In genomic region chr10:96456296-96456840, GRCh38 we compare ENCODE assay signal across 16 cellular contexts. TPM values are rescaled to one million over a fixed set of nuclear protein-coding genes. Genes with fewer than 3 reads are reported as not detected.
DNase-seq lines count a peak whose midpoint lies in the region; ATAC-seq and TF ChIP-seq lines count a peak whose summit lies in the region.
"Had no signal": no experiment of that assay in that cellular context is flagged by ENCODE, and none has a peak within 500 bp of the region (broad histone marks: within the 10 kb centered on the region; RNA-seq: fewer than 3 reads in every experiment).

No MANE protein-coding gene starts in this region.

- DNase-seq in IMR-90 (no peak), islet precursor cell (peak; percentile 53), posterior cingulate gyrus (no peak), cortex of kidney (lab: John Stamatoyannopoulos, UW) (no peak), tibial artery (no peak)
- DNase-seq: ACHN; BE2C; Calu3; CD4-positive, alpha-beta memory T cell; DMS79 treated with DMSO at 0.1 percent for 48 hours; GM23248; HCEC 1CT had no signal

- TF ChIP-seq CTCF in IMR-90 (conservative IDR thresholded peaks at IDR 0.05; ENCODE audit: low read depth, low read length) (no peak), tibial artery (IDR thresholded peaks at IDR 0.05) (no peak)

- no peak overlapping the region for H2BK120ac ChIP-seq in IMR-90 (ENCODE audit: low read depth, low read length)

- H3K4me2 ChIP-seq in BLaER1 treated with 17β-estradiol and CSF1 and Interleukin-3, amounts not matched to agents 10 nM and 100 nM, result peak overlapping the region in 8 of 11 experiments; percentile 32 to 81 (median 72); a peak in 16 of 22 replicates
- no peak overlapping the region for H3K4me2 ChIP-seq in IMR-90 (ENCODE audit: low read depth, low read length)

- no peak overlapping the region for H2BK15ac ChIP-seq in IMR-90 (ENCODE audit: low read depth, low read length)

- no peak overlapping the region for H2BK5ac ChIP-seq in IMR-90 (ENCODE audit: low read depth, low read length, poor library complexity, severe bottlenecking)

- in situ Hi-C loops in IMR-90 (cut with MboI; ENCODE audit: low sequenced_read_pairs), result no loop called here

- H3K23ac ChIP-seq in IMR-90 (ENCODE audit: low read depth, low read length), result no peak overlapping the region

- dilution Hi-C loops in IMR-90 (cut with HindIII; ENCODE audit: low sequenced_read_pairs, unreplicated experiment), result no loop called here

- no peak for ATAC-seq in IMR-90 (ENCODE audit: low read depth)
- ATAC-seq: GM12878 had no signal

- H3K4me1 ChIP-seq in BLaER1 treated with 17β-estradiol and CSF1 and Interleukin-3, amounts not matched to agents 10 nM and 100 nM, result peaks cover 3 to 23% (median 20%) of the 10 kb centered on the region in 10 experiments; a peak in 16 of 20 replicates
- no peaks in the 10 kb centered on the region for H3K4me1 ChIP-seq in IMR-90 (ENCODE audit: control insufficient read depth, insufficient read depth, low read length)
- no peaks in the 10 kb centered on the region for H3K4me1 ChIP-seq in tibial artery
- H3K4me1 ChIP-seq: BE2C had no signal

- CTCF ChIA-PET in IMR-90 (lab: Yijun Ruan, JAX), result no interaction called here

- H3K14ac ChIP-seq in IMR-90 (replicated peaks; ENCODE audit: low read depth, low read length), result no peak overlapping the region

- H3K27me3 ChIP-seq in BLaER1 treated with 17β-estradiol and CSF1 and Interleukin-3, amounts not matched to agents 10 nM and 100 nM, result no peaks in the 10 kb centered on the region
- H3K27me3 ChIP-seq in IMR-90 (ENCODE audit: control insufficient read depth, insufficient read depth, low read length), result peaks cover 1% of the 10 kb centered on the region; the same call in 1 of the 2 replicates
- peaks cover 0 to 13% of the 10 kb centered on the region in 2 donors for H3K27me3 ChIP-seq in tibial artery
- H3K27me3 ChIP-seq: BE2C had no signal

- no peak overlapping the region for H4K91ac ChIP-seq in IMR-90 (ENCODE audit: insufficient read depth, low read depth, low read length)

- BruUV-seq in IMR-90 (replicated peaks; lab: Mats Ljungman, UMichigan), result no TSS peak

- TF ChIP-seq RAD21 in IMR-90 (IDR thresholded peaks at IDR 0.05; ENCODE audit: low read length), result no peak

- H2AK5ac ChIP-seq in IMR-90 (ENCODE audit: low read depth, low read length), result no peak overlapping the region

- no peaks in the 10 kb centered on the region for H3K79me1 ChIP-seq in IMR-90 (ENCODE audit: low read depth in 1 of 2, low read length in 2 of 2)

- intact Hi-C loops in IMR-90 (cut with micrococcal nuclease) (no loop called here), posterior cingulate gyrus (cut with DNase I) (no loop called here), tibial artery (cut with DNase I; ENCODE audit: low total_unique reads) (no loop called here)

- peak overlapping the region; percentile 45 for H2AK9ac ChIP-seq in IMR-90 (replicated peaks; ENCODE audit: low read depth, low read length, poor library complexity)

- no peaks in the 10 kb centered on the region for H4K20me1 ChIP-seq in BLaER1 treated with 17β-estradiol and CSF1 and Interleukin-3, amounts not matched to agents 10 nM and 100 nM
- H4K20me1 ChIP-seq in IMR-90 (ENCODE audit: insufficient read depth, low read length), result no peaks in the 10 kb centered on the region

- H3K9me3 ChIP-seq in BLaER1 treated with 17β-estradiol and CSF1 and Interleukin-3, amounts not matched to agents 10 nM and 100 nM (replicated peaks in 1 of 11), result peaks cover 9 to 19% (median 13%) of the 10 kb centered on the region in 11 experiments
- H3K9me3 ChIP-seq in IMR-90 (ENCODE audit: control insufficient read depth, insufficient read depth, low read length) (no peaks in the 10 kb centered on the region), tibial artery (no peaks in the 10 kb centered on the region)
- H3K9me3 ChIP-seq: BE2C had no signal

- WGBS in IMR-90 (ENCODE audit: extremely low coverage in 2 of 2, insufficient read length in 1 of 2), 2 experiments, result 80% methylated on average over 1 of the region's 5 CpGs; no CpG with 5 or more reads in 1 of the 2 experiments

- TF ChIP-seq POLR2A in IMR-90 (IDR thresholded peaks at IDR 0.05; ENCODE audit: low read depth, low read length), result no peak

- H3K4ac ChIP-seq in IMR-90 (ENCODE audit: low read depth, low read length), result no peak overlapping the region

- no peak overlapping the region for H3K9ac ChIP-seq in BLaER1 treated with 17β-estradiol and CSF1 and Interleukin-3, amounts not matched to agents 10 nM and 100 nM
- no peak overlapping the region for H3K9ac ChIP-seq in IMR-90 (ENCODE audit: low read depth, low read length)
- H3K9ac ChIP-seq: GM23248 had no signal

- H4K5ac ChIP-seq in IMR-90 (ENCODE audit: low read depth, low read length), result no peak overlapping the region

- no peak overlapping the region for H4K8ac ChIP-seq in IMR-90 (ENCODE audit: low read depth in 2 of 2, low read length in 2 of 2)

- no peak overlapping the region for H3K27ac ChIP-seq in BLaER1 treated with 17β-estradiol and CSF1 and Interleukin-3, amounts not matched to agents 10 nM and 100 nM
- no peak overlapping the region for H3K27ac ChIP-seq in IMR-90 (ENCODE audit: insufficient read depth, low read length)
- H3K27ac ChIP-seq in tibial artery, result no peak overlapping the region
- H3K27ac ChIP-seq: GM23248 had no signal

- POLR2A ChIA-PET in IMR-90 (lab: Charles Lee; ENCODE audit: unreplicated experiment), result no interaction called here

- no peaks in the 10 kb centered on the region for H3K36me3 ChIP-seq in BLaER1 treated with 17β-estradiol and CSF1 and Interleukin-3, amounts not matched to agents 10 nM and 100 nM
- H3K36me3 ChIP-seq in IMR-90 (ENCODE audit: control insufficient read depth, insufficient read depth, low read length), result no peaks in the 10 kb centered on the region
- no peaks in the 10 kb centered on the region for H3K36me3 ChIP-seq in tibial artery
- H3K36me3 ChIP-seq: BE2C had no signal

- no peak overlapping the region for H3K18ac ChIP-seq in IMR-90 (ENCODE audit: low read depth, low read length)

- no peak overlapping the region for H2BK20ac ChIP-seq in IMR-90 (ENCODE audit: low read depth, low read length)

- H2AFZ ChIP-seq in IMR-90 (replicated peaks; ENCODE audit: low read length, poor library complexity), result no peak overlapping the region
- H2AFZ ChIP-seq: GM23248 had no signal

- no peaks in the 10 kb centered on the region for H3K9me1 ChIP-seq in IMR-90 (ENCODE audit: insufficient read depth, low read length)

- H3K56ac ChIP-seq in IMR-90 (ENCODE audit: extremely low read depth, insufficient read depth, low read length), result no peak overlapping the region

- H3K4me3 ChIP-seq in BLaER1 treated with 17β-estradiol and CSF1 and Interleukin-3, amounts not matched to agents 10 nM and 100 nM, result no peak overlapping the region
- H3K4me3 ChIP-seq in IMR-90 (ENCODE audit: insufficient read depth, low read depth, low read length) (no peak overlapping the region), tibial artery (no peak overlapping the region)
- H3K4me3 ChIP-seq: GM12878, GM23248 had no signal

TF ChIP-seq in IMR-90, 13 proteins besides CTCF, POLR2A, EP300 and RAD21:
- TF ChIP-seq SMC3 (IDR thresholded peaks at IDR 0.05; ENCODE audit: low read depth, low read length), result no peak
- TF ChIP-seq, protein P1, sequence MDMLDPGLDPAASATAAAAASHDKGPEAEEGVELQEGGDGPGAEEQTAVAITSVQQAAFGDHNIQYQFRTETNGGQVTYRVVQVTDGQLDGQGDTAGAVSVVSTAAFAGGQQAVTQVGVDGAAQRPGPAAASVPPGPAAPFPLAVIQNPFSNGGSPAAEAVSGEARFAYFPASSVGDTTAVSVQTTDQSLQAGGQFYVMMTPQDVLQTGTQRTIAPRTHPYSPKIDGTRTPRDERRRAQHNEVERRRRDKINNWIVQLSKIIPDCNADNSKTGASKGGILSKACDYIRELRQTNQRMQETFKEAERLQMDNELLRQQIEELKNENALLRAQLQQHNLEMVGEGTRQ (IDR thresholded peaks at IDR 0.05; ENCODE audit: low read depth, low read length), result no peak
- TF ChIP-seq FOS (IDR thresholded peaks at IDR 0.05; ENCODE audit: low read depth, low read length), result no peak
- TF ChIP-seq BHLHE40 (IDR thresholded peaks at IDR 0.05; ENCODE audit: low read depth, low read length), result no peak
- no peak for TF ChIP-seq RCOR1 (IDR thresholded peaks at IDR 0.05; ENCODE audit: insufficient replicate concordance, low read length)
- TF ChIP-seq NFE2L2 (IDR thresholded peaks at IDR 0.05; ENCODE audit: low read depth, low read length), result no peak
TF ChIP-seq in IMR-90: peak in this region for 0.

RNA-seq across cellular contexts. Expression of gene TLL2, which starts 57.4 kb away (rescaled TPM):
- total RNA-seq in IMR-90 (2012; rRNA removed), result under 0.01 TPM in 2 replicates
- 0.03 and 0.05 TPM in 2 replicates for polyA plus RNA-seq in IMR-90 (2012; rRNA removed)
- 0.13 TPM in 1 of 2 replicates, not detected in the other for polyA plus RNA-seq in IMR-90 (2012; cell fraction: cytosol; rRNA removed)
- 0.01 and 0.21 TPM in 2 replicates for polyA plus RNA-seq in IMR-90 (2012; cell fraction: nucleus; rRNA removed; ENCODE audit: low replicate concordance)
- total RNA-seq: HT-29 had no signal
- polyA plus RNA-seq: CD14-positive monocyte had no signal
